In the genomic region with DNA sequence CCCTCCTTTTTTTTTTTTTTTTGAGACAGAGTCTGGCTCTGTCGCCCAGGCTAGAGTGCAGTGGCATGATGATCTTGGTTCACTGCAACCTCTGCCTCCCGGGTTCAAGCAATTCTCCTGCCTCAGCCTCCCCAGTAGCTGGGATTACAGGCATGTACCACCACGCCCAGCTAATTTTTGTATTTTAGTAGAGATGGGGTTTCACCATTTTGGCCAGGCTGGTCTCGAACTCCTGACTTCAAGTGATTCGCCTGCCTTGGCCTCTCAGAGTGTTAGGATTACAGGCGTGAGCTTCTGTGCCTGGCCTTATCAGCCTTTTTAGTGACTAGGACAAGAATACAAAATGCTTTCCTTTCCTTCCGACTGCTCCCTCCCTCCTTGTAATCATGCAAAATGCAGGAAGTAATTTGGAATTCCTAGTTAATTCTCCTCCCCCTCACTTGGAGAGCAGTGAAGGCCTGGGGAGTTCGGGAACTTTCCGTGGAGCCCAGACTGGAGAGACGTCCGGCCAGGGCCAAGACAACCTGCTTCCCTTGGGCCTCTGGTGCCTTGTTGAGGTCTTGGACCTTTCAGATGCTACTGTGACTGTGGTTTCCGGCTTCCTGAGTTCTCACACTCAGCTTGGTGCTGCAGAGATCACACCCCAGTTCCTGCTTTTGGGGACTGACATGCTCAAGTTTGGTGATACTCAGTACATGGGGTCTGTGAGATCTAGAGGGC, we compare ENCODE assay signal across 8 cellular contexts. TPM values are rescaled to one million over a fixed set of nuclear protein-coding genes. Genes with fewer than 3 reads are reported as not detected.
DNase-seq lines count a peak whose midpoint lies in the region; ATAC-seq and TF ChIP-seq lines count a peak whose summit lies in the region.
"Not testable (repeated sequence)": the region's sequence is repeated elsewhere in the genome, so short reads cannot be mapped to it uniquely, and the experiment has no call there.

No MANE protein-coding gene starts in this region.

- H3K27ac ChIP-seq in IMR-90 (ENCODE audit: insufficient read depth, low read length) (peak overlapping the region; percentile 71), cardiac muscle cell (peak overlapping the region; percentile 57)

- DNase-seq in ELF-1 (ENCODE audit: low read depth, low spot score), result peak; percentile 40
- DNase-seq in IMR-90; adipocyte (ENCODE audit: low read depth); neural crest cell (ENCODE audit: low read depth, low spot score): not testable (repeated sequence)
- DNase-seq in UCSD-AML1 (lab: John Stamatoyannopoulos, UW; ENCODE audit: unreplicated experiment), result peak; percentile 78
- DNase-seq in cardiac muscle cell (ENCODE audit: low read depth in 1 of 2, low spot score in 1 of 2), result peak in 1 of 2 donors; percentile 73
- DNase-seq in stimulated activated CD8-positive, alpha-beta memory T cell treated with anti-CD3 and anti-CD28 coated beads, Interleukin-4, amount 100 ng/mL, for 48 hours, result peak; percentile 68

- TF ChIP-seq CTCF in IMR-90 (conservative IDR thresholded peaks at IDR 0.05; ENCODE audit: low read depth, low read length); cardiac muscle cell (IDR thresholded peaks at IDR 0.05; ENCODE audit: low read depth, low read length); neural crest cell (conservative IDR thresholded peaks at IDR 0.05): not testable (repeated sequence)

- not testable (repeated sequence) for H3K4me3 ChIP-seq in IMR-90 (ENCODE audit: insufficient read depth, low read depth, low read length); cardiac muscle cell
- H3K4me3 ChIP-seq in adipocyte (ENCODE audit: low read length), result peak overlapping the region; percentile 50

- peak overlapping the region; percentile 78; the same call in 1 of the 2 replicates for H2BK20ac ChIP-seq in IMR-90 (ENCODE audit: low read depth, low read length)

- not testable (repeated sequence) for H3K9me3 ChIP-seq in IMR-90 (ENCODE audit: control insufficient read depth, insufficient read depth, low read length); adipocyte (ENCODE audit: control insufficient read depth, low read length); cardiac muscle cell (ENCODE audit: low read depth)

- not testable (repeated sequence) for H3K36me3 ChIP-seq in IMR-90 (ENCODE audit: control insufficient read depth, insufficient read depth, low read length); adipocyte (ENCODE audit: control insufficient read depth, insufficient read depth, low read length, severe bottlenecking); cardiac muscle cell

- peak overlapping the region; percentile 67 to 81 for H4K8ac ChIP-seq in IMR-90 (ENCODE audit: low read depth in 2 of 2, low read length in 2 of 2)

- peak overlapping the region; percentile 91 for H2AFZ ChIP-seq in IMR-90 (replicated peaks; ENCODE audit: low read length, poor library complexity)

- H3K9me1 ChIP-seq in IMR-90 (ENCODE audit: insufficient read depth, low read length), result not testable (repeated sequence)

- peak overlapping the region; percentile 88 for H3K4ac ChIP-seq in IMR-90 (ENCODE audit: low read depth, low read length)

- H3K4me3 Mint-ChIP-seq in neural crest cell, result not testable (repeated sequence)

- peak overlapping the region; percentile 80; the same call in 1 of the 2 replicates for H3K23ac ChIP-seq in IMR-90 (ENCODE audit: low read depth, low read length)

- peak overlapping the region; percentile 90 for H3K14ac ChIP-seq in IMR-90 (replicated peaks; ENCODE audit: low read depth, low read length)

- not testable (repeated sequence) for H3K27me3 Mint-ChIP-seq in neural crest cell (ENCODE audit: low read depth)

- not testable (repeated sequence) for BruUV-seq in IMR-90 (replicated peaks; lab: Mats Ljungman, UMichigan)

- H4K20me1 ChIP-seq in IMR-90 (ENCODE audit: insufficient read depth, low read length), result not testable (repeated sequence)

- H3K56ac ChIP-seq in IMR-90 (ENCODE audit: extremely low read depth, insufficient read depth, low read length), result not testable (repeated sequence)

- peaks cover 30% of the 10 kb centered on the region for H3K4me1 Mint-ChIP-seq in neural crest cell

- POLR2A ChIA-PET in IMR-90 (lab: Charles Lee; ENCODE audit: unreplicated experiment), result interaction anchor here (0.6 to 1.9 kb wide), 2 partner anchors 25 to 59 kb away, joined by 9 to 13 read pairs; a partner anchor contains a TSS

- ATAC-seq in GM21528 (IDR thresholded peaks at IDR 0.05; ENCODE audit: low FRiP score, unreplicated experiment), result peak; percentile 32
- ATAC-seq in IMR-90 (ENCODE audit: low read depth), result not testable (repeated sequence)

- not testable (repeated sequence) for H3K27me3 ChIP-seq in IMR-90 (ENCODE audit: control insufficient read depth, insufficient read depth, low read length); adipocyte (replicated peaks; ENCODE audit: control insufficient read depth, insufficient read depth, low read length); cardiac muscle cell

- H3K4me2 ChIP-seq in IMR-90 (ENCODE audit: low read depth, low read length), result not testable (repeated sequence)

- H4K91ac ChIP-seq in IMR-90 (ENCODE audit: insufficient read depth, low read depth, low read length), result peak overlapping the region; percentile 61

- not testable (repeated sequence) for H3K36me3 Mint-ChIP-seq in neural crest cell (ENCODE audit: low read depth)

- peak overlapping the region; percentile 31 for H3K27ac Mint-ChIP-seq in neural crest cell (ENCODE audit: unreplicated experiment)

- H3K4me1 ChIP-seq in IMR-90 (ENCODE audit: control insufficient read depth, insufficient read depth, low read length), result peaks cover 12% of the 10 kb centered on the region
- H3K4me1 ChIP-seq in adipocyte (ENCODE audit: control insufficient read depth, insufficient read depth, low read length), result peaks cover 27% of the 10 kb centered on the region
- peaks cover 13% of the 10 kb centered on the region for H3K4me1 ChIP-seq in cardiac muscle cell (ENCODE audit: low read depth)

- intact Hi-C loops in IMR-90 (cut with micrococcal nuclease), result loop anchor here (2.0 kb wide), 1 partner anchor 25 kb away; a partner anchor contains a TSS

- peak overlapping the region; percentile 4 for H2AK9ac ChIP-seq in IMR-90 (replicated peaks; ENCODE audit: low read depth, low read length, poor library complexity)

- dilution Hi-C loops in IMR-90 (cut with HindIII; ENCODE audit: low sequenced_read_pairs, unreplicated experiment), result not testable (repeated sequence)

- not testable (repeated sequence) for H3K9me3 Mint-ChIP-seq in neural crest cell

- H2BK120ac ChIP-seq in IMR-90 (ENCODE audit: low read depth, low read length), result peak overlapping the region; percentile 81

- not testable (repeated sequence) for TF ChIP-seq POLR2A in IMR-90 (IDR thresholded peaks at IDR 0.05; ENCODE audit: low read depth, low read length)

- H3K79me1 ChIP-seq in IMR-90 (ENCODE audit: low read depth in 1 of 2, low read length in 2 of 2), result peaks cover 12 to 19% of the 10 kb centered on the region in 2 experiments

- peak overlapping the region; percentile 60 for H2AK5ac ChIP-seq in IMR-90 (ENCODE audit: low read depth, low read length)

- WGBS in IMR-90 (ENCODE audit: extremely low coverage in 2 of 2, insufficient read length in 1 of 2), 2 experiments, result 70% methylated on average over 2 of the region's 12 CpGs; no CpG with 5 or more reads in 1 of the 2 experiments

- TF ChIP-seq RAD21 in IMR-90 (IDR thresholded peaks at IDR 0.05; ENCODE audit: low read length), result not testable (repeated sequence)

- H2BK5ac ChIP-seq in IMR-90 (ENCODE audit: low read depth, low read length, poor library complexity, severe bottlenecking), result peak overlapping the region; percentile 84

- H3K18ac ChIP-seq in IMR-90 (ENCODE audit: low read depth, low read length), result peak overlapping the region; percentile 45

- H4K5ac ChIP-seq in IMR-90 (ENCODE audit: low read depth, low read length), result peak overlapping the region; percentile 48

- H2BK15ac ChIP-seq in IMR-90 (ENCODE audit: low read depth, low read length), result peak overlapping the region; percentile 54; the same call in 2 of the 3 replicates

- H3K9ac ChIP-seq in IMR-90 (ENCODE audit: low read depth, low read length) (peak overlapping the region; percentile 8), adipocyte (ENCODE audit: low read length) (peak overlapping the region; percentile 50)

- CTCF ChIA-PET in IMR-90 (lab: Yijun Ruan, JAX), result not testable (repeated sequence)

- in situ Hi-C loops in IMR-90 (cut with MboI; ENCODE audit: low sequenced_read_pairs), result loop anchor here (25.0 kb wide), 1 partner anchor 369 kb away; no protein-coding TSS in a partner anchor

RNA-seq across cellular contexts. Expression of a gene that starts 4.0 kb away (rescaled TPM):
- total RNA-seq in IMR-90 (2012; rRNA removed) (22.0 and 30.3 TPM in 2 replicates), cardiac muscle cell (42.0 and 42.6 TPM in 2 replicates), neural crest cell (53.0 and 57.1 TPM in 2 replicates)
- polyA plus RNA-seq in IMR-90 (2012; rRNA removed) (22.5 and 23.6 TPM in 2 replicates), cardiac muscle cell (44.6 and 49.6 TPM in 2 replicates)
- polyA plus RNA-seq in IMR-90 (2012; cell fraction: cytosol; rRNA removed), result 19.8 and 29.5 TPM in 2 replicates
- polyA plus RNA-seq in IMR-90 (2012; cell fraction: nucleus; rRNA removed; ENCODE audit: low replicate concordance), result 13.4 and 14.4 TPM in 2 replicates

RNA-seq across cellular contexts. Expression of a gene that starts 25.8 kb away (rescaled TPM):
- total RNA-seq in IMR-90 (2012; rRNA removed) (166 and 280 TPM in 2 replicates), cardiac muscle cell (235 and 299 TPM in 2 replicates), neural crest cell (333 and 357 TPM in 2 replicates)
- polyA plus RNA-seq in IMR-90 (2012; rRNA removed) (74.3 and 106 TPM in 2 replicates), cardiac muscle cell (202 and 214 TPM in 2 replicates)
- 15.4 and 18.4 TPM in 2 replicates for polyA plus RNA-seq in IMR-90 (2012; cell fraction: cytosol; rRNA removed)
- polyA plus RNA-seq in IMR-90 (2012; cell fraction: nucleus; rRNA removed; ENCODE audit: low replicate concordance), result 124 and 726 TPM in 2 replicates
